9 cellular contexts compared by ENCODE assay signal in genomic region chr7:39952791-39953190, GRCh38. TPM values are rescaled to one million over a fixed set of nuclear protein-coding genes. Genes with fewer than 3 reads are reported as not detected.
DNase-seq lines count a peak whose midpoint lies in the region; ATAC-seq and TF ChIP-seq lines count a peak whose summit lies in the region.
"Had no signal": no experiment of that assay in that cellular context is flagged by ENCODE, and none has a peak within 500 bp of the region (broad histone marks: within the 10 kb centered on the region; RNA-seq: fewer than 3 reads in every experiment).

No MANE protein-coding gene starts in this region.

- intact Hi-C loops in activated CD4-positive, alpha-beta T cell treated with anti-CD3 and anti-CD28 coated beads, Interleukin-2, amount 10 ng/mL, durations not matched to agents 24 days and 14 days (cut with micrococcal nuclease): loop anchor here (2.0 to 5.0 kb wide), 2 partner anchors 34 to 65 kb away; no protein-coding TSS in a partner anchor
- intact Hi-C loops in activated T-helper 1 cell treated with anti-CD3 and anti-CD28 coated beads, Interleukin-12 subunit alpha, Interleukin-12 subunit beta, Interleukin-2, Interleukin-4 antibody, amounts not matched to agents 30 ng/mL and 10 ng/mL and 1 ng/mL, durations not matched to agents 14 hours and 24 hours and 36 hours (cut with micrococcal nuclease): loop anchor here (2.0 to 10.0 kb wide), 3 partner anchors 26 to 1508 kb away; no protein-coding TSS in a partner anchor

- peaks cover 49% of the 10 kb centered on the region for H3K4me1 Mint-ChIP-seq in activated CD4-positive, alpha-beta T cell treated with anti-CD3 and anti-CD28 coated beads, Interleukin-2, amount 10 ng/mL, durations not matched to agents 24 days and 14 days
- H3K4me1 Mint-ChIP-seq in activated T-helper 1 cell treated with anti-CD3 and anti-CD28 coated beads, Interleukin-12 subunit alpha, Interleukin-12 subunit beta, Interleukin-2, Interleukin-4 antibody, amounts not matched to agents 30 ng/mL and 10 ng/mL and 1 ng/mL, durations not matched to agents 14 hours and 24 hours and 36 hours (ENCODE audit: low read depth): peaks cover 70% of the 10 kb centered on the region
- peaks cover 74 to 81% of the 10 kb centered on the region in 2 donors for H3K4me1 Mint-ChIP-seq in immature natural killer cell

- H3K27me3 Mint-ChIP-seq in activated CD4-positive, alpha-beta T cell treated with anti-CD3 and anti-CD28 coated beads, Interleukin-2, amount 10 ng/mL, durations not matched to agents 24 days and 14 days: no peaks in the 10 kb centered on the region
- H3K27me3 Mint-ChIP-seq in activated T-helper 1 cell treated with anti-CD3 and anti-CD28 coated beads, Interleukin-12 subunit alpha, Interleukin-12 subunit beta, Interleukin-2, Interleukin-4 antibody, amounts not matched to agents 30 ng/mL and 10 ng/mL and 1 ng/mL, durations not matched to agents 14 hours and 24 hours and 36 hours (ENCODE audit: insufficient read depth): peaks cover 4% of the 10 kb centered on the region
- H3K27me3 Mint-ChIP-seq in immature natural killer cell (ENCODE audit: low read depth in 3 of 3): peaks cover 25 to 26% (median 26%) of the 10 kb centered on the region in 3 donors

- no peak for ATAC-seq in GM21737 (IDR thresholded peaks at IDR 0.05; ENCODE audit: unreplicated experiment)

- no peaks in the 10 kb centered on the region for H3K9me3 Mint-ChIP-seq in activated CD4-positive, alpha-beta T cell treated with anti-CD3 and anti-CD28 coated beads, Interleukin-2, amount 10 ng/mL, durations not matched to agents 24 days and 14 days
- H3K9me3 Mint-ChIP-seq in activated T-helper 1 cell treated with anti-CD3 and anti-CD28 coated beads, Interleukin-12 subunit alpha, Interleukin-12 subunit beta, Interleukin-2, Interleukin-4 antibody, amounts not matched to agents 30 ng/mL and 10 ng/mL and 1 ng/mL, durations not matched to agents 14 hours and 24 hours and 36 hours: no peaks in the 10 kb centered on the region
- peaks cover 0 to 1% (median 0%) of the 10 kb centered on the region in 6 donors for H3K9me3 Mint-ChIP-seq in immature natural killer cell

- H3K4me3 Mint-ChIP-seq in activated CD4-positive, alpha-beta T cell treated with anti-CD3 and anti-CD28 coated beads, Interleukin-2, amount 10 ng/mL, durations not matched to agents 24 days and 14 days: peak overlapping the region; percentile 95
- H3K4me3 Mint-ChIP-seq in activated T-helper 1 cell treated with anti-CD3 and anti-CD28 coated beads, Interleukin-12 subunit alpha, Interleukin-12 subunit beta, Interleukin-2, Interleukin-4 antibody, amounts not matched to agents 30 ng/mL and 10 ng/mL and 1 ng/mL, durations not matched to agents 14 hours and 24 hours and 36 hours: peak overlapping the region; percentile 94
- peak overlapping the region; percentile 92 to 98 (median 95) for H3K4me3 Mint-ChIP-seq in immature natural killer cell

- DNase-seq in activated CD4-positive, alpha-beta T cell treated with anti-CD3 and anti-CD28 coated beads, Interleukin-2, amount 10 ng/mL, durations not matched to agents 24 days and 14 days: no peak
- DNase-seq in activated CD4-positive, alpha-beta T cell treated with anti-CD3 and anti-CD28 coated beads, Interleukin-2, amount 50 U/mL, for 48 hours: no peak
- DNase-seq in activated T-helper 1 cell treated with anti-CD3 and anti-CD28 coated beads, Interleukin-12 subunit alpha, Interleukin-12 subunit beta, Interleukin-2, Interleukin-4 antibody, amounts not matched to agents 30 ng/mL and 10 ng/mL and 1 ng/mL, durations not matched to agents 14 hours and 24 hours and 36 hours (ENCODE audit: low spot score): no peak
- no peak for DNase-seq in immature natural killer cell
- peak; percentile 19 for DNase-seq in superior temporal gyrus (ENCODE audit: extremely low spot score)
- no peak for DNase-seq in NCI-H1694 (lab: John Stamatoyannopoulos, UW)
- DNase-seq in GM13977 (ENCODE audit: low spot score): no peak
- DNase-seq: activated CD8-positive, alpha-beta memory T cell treated with anti-CD3 and anti-CD28 coated beads, Interleukin-2, amount 50 U/mL, for 4 hours had no signal

- H3K27ac Mint-ChIP-seq in activated CD4-positive, alpha-beta T cell treated with anti-CD3 and anti-CD28 coated beads, Interleukin-2, amount 10 ng/mL, durations not matched to agents 24 days and 14 days: peak overlapping the region; percentile 79
- H3K27ac Mint-ChIP-seq in activated T-helper 1 cell treated with anti-CD3 and anti-CD28 coated beads, Interleukin-12 subunit alpha, Interleukin-12 subunit beta, Interleukin-2, Interleukin-4 antibody, amounts not matched to agents 30 ng/mL and 10 ng/mL and 1 ng/mL, durations not matched to agents 14 hours and 24 hours and 36 hours: peak overlapping the region; percentile 57
- H3K27ac Mint-ChIP-seq in immature natural killer cell: peak overlapping the region; percentile 87 to 98 (median 91)

- H3K36me3 Mint-ChIP-seq in activated CD4-positive, alpha-beta T cell treated with anti-CD3 and anti-CD28 coated beads, Interleukin-2, amount 10 ng/mL, durations not matched to agents 24 days and 14 days (ENCODE audit: low read depth): peaks cover 37% of the 10 kb centered on the region
- H3K36me3 Mint-ChIP-seq in activated T-helper 1 cell treated with anti-CD3 and anti-CD28 coated beads, Interleukin-12 subunit alpha, Interleukin-12 subunit beta, Interleukin-2, Interleukin-4 antibody, amounts not matched to agents 30 ng/mL and 10 ng/mL and 1 ng/mL, durations not matched to agents 14 hours and 24 hours and 36 hours (ENCODE audit: low read depth): peaks cover 23% of the 10 kb centered on the region
- H3K36me3 Mint-ChIP-seq in immature natural killer cell: no peaks in the 10 kb centered on the region

- in situ Hi-C loops in GM13977 (cut with MboI; ENCODE audit: low pct_unique_long_range_greater_than_20kb, low sequenced_read_pairs, unreplicated experiment): loop anchor here (10.0 kb wide), 1 partner anchor 92 kb away; no protein-coding TSS in a partner anchor

- TF ChIP-seq CTCF in GM13977 (IDR thresholded peaks at IDR 0.05; ENCODE audit: extremely low read depth, insufficient read depth, missing control alignments): no peak

RNA-seq across cellular contexts. Expression of gene CDK13, which starts 2.7 kb away (rescaled TPM):
- total RNA-seq in activated CD4-positive, alpha-beta T cell treated with anti-CD3 and anti-CD28 coated beads, Interleukin-2, amount 10 ng/mL, durations not matched to agents 24 days and 14 days: 42.6 and 45.5 TPM in 2 replicates
- total RNA-seq in activated T-helper 1 cell treated with anti-CD3 and anti-CD28 coated beads, Interleukin-12 subunit alpha, Interleukin-12 subunit beta, Interleukin-2, Interleukin-4 antibody, amounts not matched to agents 30 ng/mL and 10 ng/mL and 1 ng/mL, durations not matched to agents 14 hours and 24 hours and 36 hours: 46.5 and 48.6 TPM in 2 replicates
- polyA plus RNA-seq in immature natural killer cell: 10 to 100 TPM; 19.1 to 58.3 (median 22.6) TPM
